In genomic region chr2:149033716-149034115, GRCh38 we compare ENCODE assay signal across 18 cellular contexts. TPM values are rescaled to one million over a fixed set of nuclear protein-coding genes. Genes with fewer than 3 reads are reported as not detected.
DNase-seq lines count a peak whose midpoint lies in the region; TF ChIP-seq lines count a peak whose summit lies in the region.
"Had no signal": no experiment of that assay in that cellular context is flagged by ENCODE, and none has a peak within 500 bp of the region (broad histone marks: within the 10 kb centered on the region; RNA-seq: fewer than 3 reads in every experiment).

No MANE protein-coding gene starts in this region.

- H3K4me3 Mint-ChIP-seq in Calu3 (ENCODE audit: low read depth, unreplicated experiment): no peak overlapping the region
- H3K4me3 Mint-ChIP-seq: CD4-positive, CD25-positive, alpha-beta regulatory T cell had no signal

- no peak for TF ChIP-seq POLR2A in spleen (IDR thresholded peaks at IDR 0.05)

- 88 to 93% (median 91%) methylated on average over 5 to 8 of the region's 8 CpGs for WGBS in spleen, 5 donors

- H3K4me1 Mint-ChIP-seq in Calu3 (ENCODE audit: low read depth, unreplicated experiment): no peaks in the 10 kb centered on the region

- peaks cover 12% of the 10 kb centered on the region for H3K27me3 Mint-ChIP-seq in Calu3 (ENCODE audit: unreplicated experiment)
- H3K27me3 Mint-ChIP-seq: IgD-negative memory B cell had no signal

- no peaks in the 10 kb centered on the region for H3K36me3 ChIP-seq in spleen

- TF ChIP-seq CTCF in epithelial cell of esophagus (IDR thresholded peaks at IDR 0.05; ENCODE audit: insufficient read depth, low read depth, low read length, missing control alignments): no peak
- TF ChIP-seq CTCF in Calu3 (IDR thresholded peaks at IDR 0.05; ENCODE audit: unreplicated experiment): no peak
- TF ChIP-seq CTCF in spleen (IDR thresholded peaks at IDR 0.05 in 8 of 11, conservative IDR thresholded peaks at IDR 0.05 in 3 of 11): no peak

- DNase-seq in NCI-H2171 treated with DMSO at 0.1 percent for 48 hours (lab: John Stamatoyannopoulos, UW): peak; percentile 21
- DNase-seq in NCI-H2171 (lab: John Stamatoyannopoulos, UW): no peak
- peak; percentile 65 to 83 for DNase-seq in NCI-H526 (lab: John Stamatoyannopoulos, UW)
- DNase-seq in epithelial cell of esophagus (ENCODE audit: low read depth): peak; percentile 69
- no peak for DNase-seq in Calu3
- no peak for DNase-seq in spleen
- DNase-seq in T1000 (lab: John Stamatoyannopoulos, UW): no peak
- DNase-seq in foreskin melanocyte: no peak
- DNase-seq: 8988T; CD4-positive, CD25-positive, alpha-beta regulatory T cell; cerebellar nuclear complex; HCEC 1CT; PC-9; stimulated activated naive CD4-positive, alpha-beta T cell had no signal

- H3K27ac Mint-ChIP-seq in Calu3 (ENCODE audit: unreplicated experiment): no peak overlapping the region
- H3K27ac Mint-ChIP-seq: CD4-positive, CD25-positive, alpha-beta regulatory T cell; IgD-negative memory B cell had no signal

- no peak overlapping the region for H3K27ac ChIP-seq in spleen
- H3K27ac ChIP-seq: epithelial cell of prostate, PC-9, VCaP had no signal

- H3K9me3 ChIP-seq in spleen: no peaks in the 10 kb centered on the region

- H3K4me3 ChIP-seq in epithelial cell of esophagus (ENCODE audit: low read length) (no peak overlapping the region), spleen (no peak overlapping the region)
- H3K4me3 ChIP-seq: GM12878, PC-9 had no signal

- CTCF ChIA-PET in Calu3 (lab: Charles Lee): no interaction called here

- H3K27me3 ChIP-seq in spleen (replicated peaks in 1 of 7): peaks cover 0 to 23% (median 5%) of the 10 kb centered on the region in 7 donors

- peaks cover 10% of the 10 kb centered on the region for H3K36me3 Mint-ChIP-seq in Calu3 (ENCODE audit: insufficient read depth, unreplicated experiment)
- H3K36me3 Mint-ChIP-seq: CD4-positive, CD25-positive, alpha-beta regulatory T cell had no signal

- peaks cover 0 to 12% (median under 1%) of the 10 kb centered on the region in 6 donors for H3K4me1 ChIP-seq in spleen

- intact Hi-C loops in Calu3 (cut with micrococcal nuclease; ENCODE audit: unreplicated experiment) (no loop called here), spleen (cut with DNase I; ENCODE audit: low total_unique reads) (no loop called here)

- BruUV-seq in Calu3 (replicated peaks; lab: Mats Ljungman, UMichigan): no TSS peak

- H3K9me3 Mint-ChIP-seq in Calu3 (ENCODE audit: low read depth, unreplicated experiment): no peaks in the 10 kb centered on the region
- H3K9me3 Mint-ChIP-seq: CD4-positive, CD25-positive, alpha-beta regulatory T cell; IgD-negative memory B cell had no signal

RNA-seq across cellular contexts. Expression of gene LYPD6B, which starts 4.8 kb away (rescaled TPM):
- 0.87 and 1.3 TPM in 2 replicates for total RNA-seq in Calu3 (2022)
- 1 to 10 TPM in 6 of 7 donors, under 1 TPM in 1; 0.46 to 3.5 (median 1.6) TPM for total RNA-seq in spleen
- polyA plus RNA-seq in spleen: 1 to 10 TPM; 1.2 to 3.5 (median 2.7) TPM
- total RNA-seq: CD4-positive, CD25-positive, alpha-beta regulatory T cell had no signal
- polyA plus RNA-seq: CD4-positive, CD25-positive, alpha-beta regulatory T cell had no signal

Comparison
In these comparisons a context has a peak if more than half of its experiments do, and no peak if none do; other contexts are left out.
1. DNase-seq: peak in NCI-H2171 treated with DMSO at 0.1 percent for 48 hours (single experiment), NCI-H526 (2 of 2) and epithelial cell of esophagus (single experiment); none in NCI-H2171 (single experiment), Calu3 (single experiment), spleen (single experiment), T1000 (single experiment) and foreskin melanocyte (single experiment).